ENCODE assay signal across 11 cellular contexts in the genomic region with DNA sequence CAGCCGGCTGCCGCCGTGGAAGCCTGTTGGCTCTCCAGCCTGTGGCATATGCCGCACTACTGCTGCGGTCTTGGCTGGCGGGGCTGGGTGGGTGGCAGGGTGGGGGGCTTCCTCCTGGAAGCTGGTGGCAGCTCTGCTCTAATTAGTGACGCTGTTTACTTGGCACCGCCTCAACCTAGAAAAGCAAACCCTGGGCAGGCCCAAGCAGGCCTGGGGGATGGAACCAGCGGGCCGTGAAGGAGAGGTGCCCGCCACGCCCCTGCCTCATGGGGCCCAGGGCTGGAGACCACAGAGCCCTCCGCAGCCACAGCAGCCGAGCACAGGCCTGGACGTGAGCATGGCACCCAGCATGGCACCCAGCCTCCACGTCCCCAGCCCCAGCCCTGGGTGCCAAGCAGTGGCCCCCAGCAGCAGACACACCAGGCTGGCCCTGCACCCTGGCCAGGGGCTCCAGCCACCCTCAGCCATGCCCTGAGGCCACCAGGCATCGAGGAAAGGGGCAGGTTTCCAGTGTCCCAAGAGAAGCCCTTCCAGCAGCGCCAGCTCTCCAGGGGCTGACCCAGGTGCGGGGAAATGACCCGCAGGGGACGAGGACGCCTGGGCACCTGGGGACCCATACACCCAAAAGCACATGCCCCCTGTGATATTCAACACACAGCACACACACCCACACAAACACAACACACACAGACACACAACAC.
DNase-seq lines count a peak whose midpoint lies in the region; ATAC-seq lines count a peak whose summit lies in the region.
"Had no signal": no experiment of that assay in that cellular context is flagged by ENCODE, and none has a peak within 500 bp of the region (broad histone marks: within the 10 kb centered on the region; RNA-seq: fewer than 3 reads in every experiment).

No MANE protein-coding gene starts in this region.

- no peaks in the 10 kb centered on the region for H3K4me1 Mint-ChIP-seq in stimulated activated effector memory CD8-positive, alpha-beta T cell treated with anti-CD3 and anti-CD28 coated beads, Interleukin-12 subunit alpha, Interleukin-12 subunit beta, amount 100 ng/mL, for 72 hours

- H3K4me3 Mint-ChIP-seq in stimulated activated effector memory CD8-positive, alpha-beta T cell treated with anti-CD3 and anti-CD28 coated beads, Interleukin-12 subunit alpha, Interleukin-12 subunit beta, amount 100 ng/mL, for 72 hours: no peak overlapping the region
- H3K4me3 Mint-ChIP-seq: activated T-cell treated with anti-CD3 and anti-CD28 coated beads, Interleukin-2, amount 50 U/mL, for 72 hours had no signal

- H3K36me3 Mint-ChIP-seq in stimulated activated effector memory CD8-positive, alpha-beta T cell treated with anti-CD3 and anti-CD28 coated beads, Interleukin-12 subunit alpha, Interleukin-12 subunit beta, amount 100 ng/mL, for 72 hours: no peaks in the 10 kb centered on the region

- peak; percentile 43 for DNase-seq in NCI-H2227 (lab: John Stamatoyannopoulos, UW; ENCODE audit: unreplicated experiment)
- DNase-seq in NCI-H2227 treated with DMSO at 0.1 percent for 48 hours (lab: John Stamatoyannopoulos, UW): no peak
- DNase-seq in NCI-H187 (lab: John Stamatoyannopoulos, UW): peak; percentile 35 to 75
- peak; percentile 78 to 84 for DNase-seq in SHP77 (lab: John Stamatoyannopoulos, UW)
- no peak for DNase-seq in stimulated activated effector memory CD8-positive, alpha-beta T cell treated with anti-CD3 and anti-CD28 coated beads, Interleukin-12 subunit alpha, Interleukin-12 subunit beta, amount 100 ng/mL, for 72 hours (ENCODE audit: low spot score in 2 of 2)
- DNase-seq in germinal center (ENCODE audit: low spot score): no peak
- DNase-seq in COLO829 (ENCODE audit: low spot score): no peak
- DNase-seq in activated CD4-positive, CD25-positive, alpha-beta regulatory T cell (lab: John Stamatoyannopoulos, UW): no peak
- DNase-seq: activated T-cell treated with anti-CD3 and anti-CD28 coated beads, Interleukin-2, amount 50 U/mL, for 72 hours; body of pancreas; small intestine had no signal

- peak; percentile 9 for ATAC-seq in stimulated activated effector memory CD8-positive, alpha-beta T cell treated with anti-CD3 and anti-CD28 coated beads, Interleukin-12 subunit alpha, Interleukin-12 subunit beta, amount 100 ng/mL, for 72 hours
- ATAC-seq: activated T-cell treated with anti-CD3 and anti-CD28 coated beads, Interleukin-2, amount 50 U/mL, for 72 hours; body of pancreas had no signal

- H3K27ac Mint-ChIP-seq in stimulated activated effector memory CD8-positive, alpha-beta T cell treated with anti-CD3 and anti-CD28 coated beads, Interleukin-12 subunit alpha, Interleukin-12 subunit beta, amount 100 ng/mL, for 72 hours: no peak overlapping the region
- H3K27ac Mint-ChIP-seq: activated T-cell treated with anti-CD3 and anti-CD28 coated beads, Interleukin-2, amount 50 U/mL, for 72 hours had no signal

- H3K9me3 Mint-ChIP-seq in stimulated activated effector memory CD8-positive, alpha-beta T cell treated with anti-CD3 and anti-CD28 coated beads, Interleukin-12 subunit alpha, Interleukin-12 subunit beta, amount 100 ng/mL, for 72 hours: no peaks in the 10 kb centered on the region
- H3K9me3 Mint-ChIP-seq: activated T-cell treated with anti-CD3 and anti-CD28 coated beads, Interleukin-2, amount 50 U/mL, for 72 hours had no signal

Comparison
In these comparisons a context has a peak if more than half of its experiments do, and no peak if none do; other contexts are left out.
1. DNase-seq: peak in NCI-H2227 (single experiment), NCI-H187 (2 of 2) and SHP77 (2 of 2); none in NCI-H2227 treated with DMSO at 0.1 percent for 48 hours (single experiment), stimulated activated effector memory CD8-positive, alpha-beta T cell treated with anti-CD3 and anti-CD28 coated beads, Interleukin-12 subunit alpha, Interleukin-12 subunit beta, amount 100 ng/mL, for 72 hours (0 of 2), germinal center (single experiment), COLO829 (single experiment) and activated CD4-positive, CD25-positive, alpha-beta regulatory T cell (0 of 4).